22 cellular contexts compared by ENCODE assay signal in the genomic region with DNA sequence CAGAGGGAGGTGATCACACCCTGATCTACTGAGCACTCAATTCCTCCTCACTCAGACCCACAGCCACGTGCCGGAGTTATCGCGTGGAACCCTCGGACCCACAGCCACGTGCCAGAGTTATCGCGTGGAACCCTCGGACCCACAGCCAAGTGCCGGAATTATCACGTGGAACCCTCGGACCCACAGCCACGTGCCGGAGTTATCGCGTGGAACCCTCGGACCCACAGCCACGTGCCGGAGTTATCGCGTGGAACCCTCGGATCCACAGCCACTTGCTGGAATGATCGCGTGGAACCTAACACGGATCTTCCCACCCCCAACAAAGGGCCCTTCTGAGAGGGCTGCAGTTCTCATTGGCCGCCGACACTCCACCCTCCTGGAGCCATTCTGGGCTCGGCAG.
DNase-seq lines count a peak whose midpoint lies in the region; ATAC-seq, FAIRE-seq and TF ChIP-seq lines count a peak whose summit lies in the region.
"Had no signal": no experiment of that assay in that cellular context is flagged by ENCODE, and none has a peak within 500 bp of the region (broad histone marks: within the 10 kb centered on the region; RNA-seq: fewer than 3 reads in every experiment).

No MANE protein-coding gene starts in this region.

- H3K4me1 ChIP-seq in HepG2 (ENCODE audit: insufficient read depth, low read length) (peaks cover 9% of the 10 kb centered on the region; the same call in 1 of the 2 replicates), right lobe of liver (no peaks in the 10 kb centered on the region)
- H3K4me1 ChIP-seq: A549 had no signal

- H3K27ac ChIP-seq in HepG2 (ENCODE audit: extremely low read length, insufficient read depth, low read length) (no peak overlapping the region), right lobe of liver (no peak overlapping the region)
- H3K27ac ChIP-seq: 22Rv1; A549; BLaER1 treated with 17β-estradiol and CSF1 and Interleukin-3, amounts not matched to agents 10 nM and 100 nM; C4-2B had no signal

- POLR2A ChIA-PET in HepG2 (lab: Yijun Ruan, JAX): no interaction called here

- BruUV-seq in HepG2 (replicated peaks; lab: Mats Ljungman, UMichigan): no TSS peak

- CTCF ChIA-PET in HepG2 (lab: Yijun Ruan, JAX; ENCODE audit: low intra/inter-chr PET ratio, low total read pairs): no interaction called here

- no peak overlapping the region for H2AFZ ChIP-seq in HepG2 (ENCODE audit: low read length)

- H3K4me2 ChIP-seq in HepG2 (ENCODE audit: low read depth, low read length): no peak overlapping the region
- H3K4me2 ChIP-seq: A549 had no signal

- TF ChIP-seq EP300 in HepG2 (IDR thresholded peaks at IDR 0.05; ENCODE audit: low read depth in 2 of 2, low read length in 2 of 2) (no peak), HepG2 (CRISPR knock-in tag; IDR thresholded peaks at IDR 0.05; ENCODE audit: borderline replicate concordance) (no peak)

- no peak for TF ChIP-seq CTCF in HepG2 (CRISPR knock-in tag; IDR thresholded peaks at IDR 0.05)
- no peak for TF ChIP-seq CTCF in right lobe of liver (IDR thresholded peaks at IDR 0.05)
- no peak for TF ChIP-seq CTCF in chondrocyte (IDR thresholded peaks at IDR 0.05)

- FAIRE-seq in HepG2 (lab: Jason Lieb, UNC) (no peak), urothelium cell line (lab: Jason Lieb, UNC) (peak; percentile 35)
- FAIRE-seq: A549, D721Med, G401.6, GM12892, GM18507 had no signal

- no peaks in the 10 kb centered on the region for H3K36me3 Mint-ChIP-seq in chondrocyte (ENCODE audit: low read depth)
- H3K36me3 Mint-ChIP-seq: CD8-positive, alpha-beta T cell had no signal

- DNase-seq in HepG2 (ENCODE audit: low spot score) (no peak), right lobe of liver (no peak), chondrocyte (ENCODE audit: low spot score) (peak; percentile 37), urothelium cell line (ENCODE audit: low spot score) (no peak), RKO (ENCODE audit: low spot score) (no peak)
- no peak for DNase-seq in stimulated activated naive CD8-positive, alpha-beta T cell treated with anti-CD3 and anti-CD28 coated beads, Interleukin-15, Interleukin-2, amounts not matched to agents 100 U/mL and 50 U/mL, for 24 hours
- DNase-seq: AML-193; Caco-2; Calu3; CD4-positive, alpha-beta T cell; CD8-positive, alpha-beta T cell; DMS79 treated with DMSO at 0.1 percent for 48 hours; GF-D8 had no signal

- intact Hi-C loops in HepG2 (cut with micrococcal nuclease; ENCODE audit: unreplicated experiment): no loop called here
- intact Hi-C loops in right lobe of liver (cut with DNase I): no loop called here

- H3K4me1 Mint-ChIP-seq in chondrocyte (ENCODE audit: low read depth): no peaks in the 10 kb centered on the region

- TF ChIP-seq POLR2A in HepG2 (IDR thresholded peaks at IDR 0.05; ENCODE audit: insufficient read depth in 1 of 2, low read depth in 2 of 2, low read length in 2 of 2) (no peak), right lobe of liver (IDR thresholded peaks at IDR 0.05) (no peak)

- H3K36me3 ChIP-seq in HepG2 (replicated peaks in 1 of 2; ENCODE audit: control insufficient read depth in 1 of 2, insufficient read depth in 2 of 2, low read length in 2 of 2) (0 out of 5 replicates have a peak, but pooled peaks cover 0 to 1% of the 10 kb centered on the region in 2 experiments), right lobe of liver (no peaks in the 10 kb centered on the region)

- H3K4me3 ChIP-seq in HepG2 (replicated peaks in 1 of 3; ENCODE audit: insufficient read depth in 1 of 3, low read depth in 2 of 3, low read length in 3 of 3) (no peak overlapping the region), right lobe of liver (no peak overlapping the region)
- H3K4me3 ChIP-seq: A549; BLaER1 treated with 17β-estradiol and CSF1 and Interleukin-3, amounts not matched to agents 10 nM and 100 nM had no signal

- H3K4me3 Mint-ChIP-seq in chondrocyte (ENCODE audit: unreplicated experiment): no peak overlapping the region
- H3K4me3 Mint-ChIP-seq: B cell; CD4-positive, alpha-beta T cell; CD8-positive, alpha-beta T cell had no signal

- H4K20me1 ChIP-seq in HepG2 (ENCODE audit: insufficient read depth, low read length): no peaks in the 10 kb centered on the region
- H4K20me1 ChIP-seq: BLaER1 treated with 17β-estradiol and CSF1 and Interleukin-3, amounts not matched to agents 10 nM and 100 nM had no signal

- H3K79me2 ChIP-seq in HepG2 (ENCODE audit: insufficient read depth, low read length): no peaks in the 10 kb centered on the region

- H3K9me3 ChIP-seq in HepG2 (ENCODE audit: low read length): no peaks in the 10 kb centered on the region
- H3K9me3 ChIP-seq in right lobe of liver: no peaks in the 10 kb centered on the region
- H3K9me3 ChIP-seq: A549, Caco-2 had no signal

- no peak for ATAC-seq in HepG2
- ATAC-seq in right lobe of liver: no peak
- no peak for ATAC-seq in stimulated activated naive CD8-positive, alpha-beta T cell treated with anti-CD3 and anti-CD28 coated beads, Interleukin-15, Interleukin-2, amounts not matched to agents 100 U/mL and 50 U/mL, for 24 hours
- ATAC-seq: A549; CD8-positive, alpha-beta T cell had no signal

- H3K9ac ChIP-seq in HepG2 (ENCODE audit: insufficient read depth, low read depth, low read length): no peak overlapping the region
- H3K9ac ChIP-seq: BLaER1 treated with 17β-estradiol and CSF1 and Interleukin-3, amounts not matched to agents 10 nM and 100 nM had no signal

- H3K27me3 Mint-ChIP-seq in chondrocyte (ENCODE audit: low read depth): peaks cover 2% of the 10 kb centered on the region

- in situ Hi-C loops in HepG2 (cut with HindIII; ENCODE audit: extremely low pct_ligation_motif_present, low pct_unique_long_range_greater_than_20kb): no loop called here

- no peak for TF ChIP-seq RAD21 in HepG2 (CRISPR knock-in tag; IDR thresholded peaks at IDR 0.05)

- H3K27me3 ChIP-seq in HepG2 (ENCODE audit: control insufficient read depth in 1 of 2, insufficient read depth in 2 of 2, low read length in 2 of 2) (peaks cover 0 to 29% of the 10 kb centered on the region in 2 experiments; a peak in 4 of 5 replicates), right lobe of liver (no peaks in the 10 kb centered on the region)

- WGBS in HepG2 (ENCODE audit: low lambda C conversion rate): 91% methylated on average over 26 of the region's 28 CpGs
- WGBS in right lobe of liver (ENCODE audit: insufficient coverage, low coverage, low lambda C conversion rate, missing lambda C conversion rate): 84% methylated on average over 15 of the region's 28 CpGs

- H3K27ac Mint-ChIP-seq in chondrocyte (ENCODE audit: unreplicated experiment): no peak overlapping the region
- H3K27ac Mint-ChIP-seq: B cell; CD4-positive, alpha-beta T cell; CD8-positive, alpha-beta T cell had no signal

- H3K9me3 Mint-ChIP-seq in chondrocyte (ENCODE audit: low read depth): no peaks in the 10 kb centered on the region
- H3K9me3 Mint-ChIP-seq: CD4-positive, alpha-beta T cell; CD8-positive, alpha-beta T cell had no signal

TF ChIP-seq in HepG2, 621 proteins besides CTCF, POLR2A, EP300 and RAD21:
- no peak for TF ChIP-seq LCORL (IDR thresholded peaks at IDR 0.05)
- TF ChIP-seq LCORL (CRISPR knock-in tag; IDR thresholded peaks at IDR 0.05): no peak
- TF ChIP-seq, protein P1, sequence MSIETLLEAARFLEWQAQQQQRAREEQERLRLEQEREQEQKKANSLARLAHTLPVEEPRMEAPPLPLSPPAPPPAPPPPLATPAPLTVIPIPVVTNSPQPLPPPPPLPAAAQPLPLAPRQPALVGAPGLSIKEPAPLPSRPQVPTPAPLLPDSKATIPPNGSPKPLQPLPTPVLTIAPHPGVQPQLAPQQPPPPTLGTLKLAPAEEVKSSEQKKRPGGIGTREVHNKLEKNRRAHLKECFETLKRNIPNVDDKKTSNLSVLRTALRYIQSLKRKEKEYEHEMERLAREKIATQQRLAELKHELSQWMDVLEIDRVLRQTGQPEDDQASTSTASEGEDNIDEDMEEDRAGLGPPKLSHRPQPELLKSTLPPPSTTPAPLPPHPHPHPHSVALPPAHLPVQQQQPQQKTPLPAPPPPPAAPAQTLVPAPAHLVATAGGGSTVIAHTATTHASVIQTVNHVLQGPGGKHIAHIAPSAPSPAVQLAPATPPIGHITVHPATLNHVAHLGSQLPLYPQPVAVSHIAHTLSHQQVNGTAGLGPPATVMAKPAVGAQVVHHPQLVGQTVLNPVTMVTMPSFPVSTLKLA (IDR thresholded peaks at IDR 0.05): 0 out of 2 replicates have a peak, but pooled peaks have one; percentile 19
- TF ChIP-seq ZNF274 (CRISPR knock-in tag; IDR thresholded peaks at IDR 0.05): 0 out of 2 replicates have a peak, but pooled peaks have one; percentile 27
